Comparison of ENCODE assay signal across 28 cellular contexts in genomic region chr4:36549992-36550391, GRCh38.
"Had no signal": no experiment of that assay in that cellular context is flagged by ENCODE, and none has a peak within 500 bp of the region (broad histone marks: within the 10 kb centered on the region; RNA-seq: fewer than 3 reads in every experiment).

No MANE protein-coding gene starts in this region.

- H3K36me3 ChIP-seq: ascending aorta, cardiac muscle cell, MG63, SJCRH30 had no signal

- H3K9me3 ChIP-seq: ascending aorta, MG63, SJCRH30 had no signal

- H3K27ac Mint-ChIP-seq: activated CD4-positive, alpha-beta T cell treated with anti-CD3 and anti-CD28 coated beads, Interleukin-2, amount 10 ng/mL, durations not matched to agents 24 days and 14 days; activated CD8-positive, alpha-beta T cell treated with anti-CD3 and anti-CD28 coated beads, Interleukin-2, amount 10 ng/mL, durations not matched to agents 7 days and 5 days; activated naive CD4-positive, alpha-beta T cell treated with anti-CD3 and anti-CD28 coated beads, Interleukin-2, amount 50 U/mL, for 24 hours; activated naive CD8-positive, alpha-beta T cell treated with anti-CD3 and anti-CD28 coated beads, Interleukin-2, amount 10 ng/mL, durations not matched to agents 7 days and 5 days; activated T-cell treated with anti-CD3 and anti-CD28 coated beads, Interleukin-2, amount 50 U/mL, for 24 hours; activated T-helper 2 cell treated with anti-CD3 and anti-CD28 coated beads, Interferon-gamma antibody, Interleukin-2, Interleukin-4, amounts not matched to agents 10 μg/mL and 5 μg/mL and 100 μg/mL, durations not matched to agents 14 hours and 24 hours and 36 hours had no signal

- H3K27me3 ChIP-seq: ascending aorta, cardiac muscle cell, MG63, SJCRH30 had no signal

- H3K4me3 Mint-ChIP-seq: activated CD4-positive, alpha-beta T cell treated with anti-CD3 and anti-CD28 coated beads, Interleukin-2, amount 10 ng/mL, durations not matched to agents 24 days and 14 days; activated CD8-positive, alpha-beta T cell treated with anti-CD3 and anti-CD28 coated beads, Interleukin-2, amount 10 ng/mL, durations not matched to agents 7 days and 5 days; activated naive CD4-positive, alpha-beta T cell treated with anti-CD3 and anti-CD28 coated beads, Interleukin-2, amount 50 U/mL, for 24 hours; activated naive CD8-positive, alpha-beta T cell treated with anti-CD3 and anti-CD28 coated beads, Interleukin-2, amount 10 ng/mL, durations not matched to agents 7 days and 5 days; activated T-cell treated with anti-CD3 and anti-CD28 coated beads, Interleukin-2, amount 50 U/mL, for 24 hours had no signal

- H3K27ac ChIP-seq: ascending aorta, cardiac muscle cell, SJCRH30, SK-N-MC had no signal

- H3K4me3 ChIP-seq: ascending aorta, cardiac muscle cell, MG63, SJCRH30, SK-N-MC had no signal

- DNase-seq: activated CD4-positive, alpha-beta T cell treated with anti-CD3 and anti-CD28 coated beads, Interleukin-2, amount 10 ng/mL, durations not matched to agents 24 days and 14 days; activated CD4-positive, alpha-beta T cell treated with anti-CD3 and anti-CD28 coated beads, Interleukin-2, amount 50 U/mL, for 4 hours; activated CD8-positive, alpha-beta T cell treated with anti-CD3 and anti-CD28 coated beads, Interleukin-2, amount 10 ng/mL, durations not matched to agents 7 days and 5 days; activated gamma-delta T cell; activated naive CD4-positive, alpha-beta T cell treated with Interleukin-2 at 50 U/mL for 16 hours; activated naive CD8-positive, alpha-beta T cell treated with anti-CD3 and anti-CD28 coated beads, Interleukin-2, amount 10 ng/mL, durations not matched to agents 7 days and 5 days; activated T-cell treated with anti-CD3 and anti-CD28 coated beads, Interleukin-2, amount 50 U/mL, for 24 hours; amygdala; Kasumi-1; KG1; MG63; NCI-H1048; NCI-H1105 treated with DMSO at 0.1 percent for 48 hours; NCI-H1436; NCI-H1694; NCI-H2029; NCI-H345; NCI-H526; NCI-H748 treated with DMSO at 0.1 percent for 48 hours; NK-92 treated with Interleukin-12 subunit alpha and Interleukin-12 subunit beta, amount 100 ng/mL, for 24 hours; SHP77; SJCRH30; T1000 had no signal

- H3K36me3 Mint-ChIP-seq: activated naive CD4-positive, alpha-beta T cell treated with anti-CD3 and anti-CD28 coated beads, Interleukin-2, amount 50 U/mL, for 24 hours; activated naive CD8-positive, alpha-beta T cell treated with anti-CD3 and anti-CD28 coated beads, Interleukin-2, amount 10 ng/mL, durations not matched to agents 7 days and 5 days had no signal

- H3K27me3 Mint-ChIP-seq: activated CD4-positive, alpha-beta T cell treated with anti-CD3 and anti-CD28 coated beads, Interleukin-2, amount 10 ng/mL, durations not matched to agents 24 days and 14 days; activated naive CD8-positive, alpha-beta T cell treated with anti-CD3 and anti-CD28 coated beads, Interleukin-2, amount 10 ng/mL, durations not matched to agents 7 days and 5 days had no signal

- H3K4me1 ChIP-seq: ascending aorta, SJCRH30 had no signal

- H3K9me3 Mint-ChIP-seq: activated CD4-positive, alpha-beta T cell treated with anti-CD3 and anti-CD28 coated beads, Interleukin-2, amount 10 ng/mL, durations not matched to agents 24 days and 14 days; activated naive CD4-positive, alpha-beta T cell treated with anti-CD3 and anti-CD28 coated beads, Interleukin-2, amount 50 U/mL, for 24 hours; activated naive CD8-positive, alpha-beta T cell treated with anti-CD3 and anti-CD28 coated beads, Interleukin-2, amount 10 ng/mL, durations not matched to agents 7 days and 5 days; activated T-cell treated with anti-CD3 and anti-CD28 coated beads, Interleukin-2, amount 50 U/mL, for 24 hours; activated T-helper 2 cell treated with anti-CD3 and anti-CD28 coated beads, Interferon-gamma antibody, Interleukin-2, Interleukin-4, amounts not matched to agents 10 μg/mL and 5 μg/mL and 100 μg/mL, durations not matched to agents 14 hours and 24 hours and 36 hours had no signal

- ATAC-seq: activated CD8-positive, alpha-beta T cell treated with anti-CD3 and anti-CD28 coated beads, Interleukin-2, amount 10 ng/mL, durations not matched to agents 7 days and 5 days had no signal
